Comparison of ENCODE assay signal across 8 cellular contexts in genomic region chr12:2960432-2960956, GRCh38. TPM values are rescaled to one million over a fixed set of nuclear protein-coding genes. Genes with fewer than 3 reads are reported as not detected.
DNase-seq lines count a peak whose midpoint lies in the region; ATAC-seq, FAIRE-seq and TF ChIP-seq lines count a peak whose summit lies in the region.

No MANE protein-coding gene starts in this region.

- H3K4me1 Mint-ChIP-seq in activated B cell treated with CpG ODN at 0.5 μM for 24 hours, result peaks cover 17% of the 10 kb centered on the region

- CTCF ChIA-PET in activated B cell treated with CpG ODN at 0.5 μM for 24 hours (lab: Charles Lee), result interaction anchor here (0.8 kb wide), 1 partner anchor 106 kb away, joined by 3 read pairs; no protein-coding TSS in a partner anchor

- H3K4me3 Mint-ChIP-seq in activated B cell treated with CpG ODN at 0.5 μM for 24 hours, result peak overlapping the region; percentile 76

- intact Hi-C loops in activated B cell treated with CpG ODN at 0.5 μM for 24 hours (cut with micrococcal nuclease), result no loop called here

- H3K27me3 Mint-ChIP-seq in activated B cell treated with CpG ODN at 0.5 μM for 24 hours, result peaks cover 51% of the 10 kb centered on the region

- no peak for TF ChIP-seq POLR2A in H54 (IDR thresholded peaks at IDR 0.05; ENCODE audit: low read depth, low read length)

- POLR2A ChIA-PET in activated B cell treated with CpG ODN at 0.5 μM for 24 hours (lab: Charles Lee), result no interaction called here

- H3K27ac Mint-ChIP-seq in activated B cell treated with CpG ODN at 0.5 μM for 24 hours, result no peak overlapping the region

- TF ChIP-seq CTCF in activated B cell treated with CpG ODN at 0.5 μM for 24 hours (IDR thresholded peaks at IDR 0.05) (no peak), foreskin fibroblast (IDR thresholded peaks at IDR 0.05; ENCODE audit: low read depth, low read length) (no peak)

- ATAC-seq in activated B cell treated with CpG ODN at 0.5 μM for 24 hours (ENCODE audit: low read depth) (no peak), GM21723 (IDR thresholded peaks at IDR 0.05; ENCODE audit: unreplicated experiment) (no peak), GM18867 (IDR thresholded peaks at IDR 0.05; ENCODE audit: unreplicated experiment) (no peak)

- FAIRE-seq in H54 (lab: Jason Lieb, UNC), result no peak

- H3K4me3 ChIP-seq in foreskin fibroblast (ENCODE audit: low read depth in 1 of 2, low read length in 2 of 2) (peak overlapping the region; percentile 54 to 74), skeletal muscle cell (ENCODE audit: low read depth, low read length) (peak overlapping the region; percentile 75)

- DNase-seq in AG08396 (ENCODE audit: low spot score), result peak; percentile 42
- peak; percentile 26 for DNase-seq in H54 (ENCODE audit: insufficient read length, low spot score)
- DNase-seq in activated B cell treated with CpG ODN at 0.5 μM for 24 hours, result no peak
- DNase-seq in foreskin fibroblast, result peak; percentile 39 to 62
- no peak for DNase-seq in skeletal muscle cell (ENCODE audit: low read depth)
- DNase-seq in T-helper 9 cell, result no peak

- no peaks in the 10 kb centered on the region for H3K36me3 Mint-ChIP-seq in activated B cell treated with CpG ODN at 0.5 μM for 24 hours (ENCODE audit: low read depth)

- H3K9me3 Mint-ChIP-seq in activated B cell treated with CpG ODN at 0.5 μM for 24 hours, result no peaks in the 10 kb centered on the region

RNA-seq across cellular contexts. Expression of gene TEAD4, which starts 1.3 kb away (rescaled TPM):
- total RNA-seq in activated B cell treated with CpG ODN at 0.5 μM for 24 hours, result 0.27 TPM in 1 of 2 replicates, not detected in the other

Comparison
In these comparisons a context has a peak if more than half of its experiments do, and no peak if none do; other contexts are left out.
1. DNase-seq: peak in AG08396 (single experiment), H54 (single experiment) and foreskin fibroblast (2 of 2); none in activated B cell treated with CpG ODN at 0.5 μM for 24 hours (single experiment), skeletal muscle cell (single experiment) and T-helper 9 cell (single experiment).